Comparison of ENCODE assay signal across 19 cellular contexts in genomic region chr14:99250636-99251208, GRCh38. TPM values are rescaled to one million over a fixed set of nuclear protein-coding genes. Genes with fewer than 3 reads are reported as not detected.
A peak's percentile ranks its signal among the peaks of the same experiment; 100 is the strongest.
DNase-seq lines count a peak whose midpoint lies in the region; ATAC-seq and TF ChIP-seq lines count a peak whose summit lies in the region.
"Had no signal": no experiment of that assay in that cellular context is flagged by ENCODE, and none has a peak within 500 bp of the region (broad histone marks: within the 10 kb centered on the region; RNA-seq: fewer than 3 reads in every experiment).

No MANE protein-coding gene starts in this region.

- no peaks in the 10 kb centered on the region for H3K36me3 ChIP-seq in H7 (replicated peaks; ENCODE audit: control insufficient read depth, insufficient read depth, low read length)
- H3K36me3 ChIP-seq: right lobe of liver, thoracic aorta had no signal

- no peaks in the 10 kb centered on the region; the same call in 1 of the 2 replicates for H3K27me3 ChIP-seq in H7 (ENCODE audit: control insufficient read depth, insufficient read depth, low read length)

- no peak for DNase-seq in activated naive CD4-positive, alpha-beta T cell treated with anti-CD3 and anti-CD28 coated beads for 36 hours
- no peak for DNase-seq in activated naive CD4-positive, alpha-beta T cell (lab: John Stamatoyannopoulos, UW)
- DNase-seq in T-helper 17 cell (no peak), type B pancreatic cell (ENCODE audit: extremely low spot score, unreplicated experiment) (no peak), H7 (no peak)
- no peak for DNase-seq in central memory CD8-positive, alpha-beta T cell (ENCODE audit: low spot score in 2 of 2)
- DNase-seq: DMS53; GOT3; mesendoderm; naive B cell; NCI-H1694; right lobe of liver; stimulated activated CD4-positive, alpha-beta T cell treated with anti-CD3 and anti-CD28 coated beads, Interleukin-15, amount 100 ng/mL, for 24 hours had no signal

- CTCF ChIA-PET in activated naive CD4-positive, alpha-beta T cell treated with anti-CD3 and anti-CD28 coated beads for 36 hours (lab: Charles Lee) = interaction anchor here (0.5 to 1.5 kb wide), 5 partner anchors 9 to 1342 kb away, joined by 3 to 6 read pairs (median 4); partner anchors contain the start of gene BCL11B

- H3K27me3 Mint-ChIP-seq in activated naive CD4-positive, alpha-beta T cell treated with anti-CD3 and anti-CD28 coated beads for 36 hours (ENCODE audit: low read depth) = no peaks in the 10 kb centered on the region
- no peaks in the 10 kb centered on the region for H3K27me3 Mint-ChIP-seq in T-helper 17 cell
- no peaks in the 10 kb centered on the region for H3K27me3 Mint-ChIP-seq in central memory CD8-positive, alpha-beta T cell
- H3K27me3 Mint-ChIP-seq in type B pancreatic cell = peaks cover 16% of the 10 kb centered on the region
- peaks cover 70% of the 10 kb centered on the region for H3K27me3 Mint-ChIP-seq in stimulated activated memory B cell treated with anti-CD40 and anti-IgM and Interleukin-4, amounts not matched to agents 10 μg/mL and 1 μg/mL and 100 μg/mL, for 72 hours
- H3K27me3 Mint-ChIP-seq: brain had no signal

- H3K36me3 Mint-ChIP-seq in activated naive CD4-positive, alpha-beta T cell treated with anti-CD3 and anti-CD28 coated beads for 36 hours (ENCODE audit: low read depth) = peaks cover 60% of the 10 kb centered on the region
- H3K36me3 Mint-ChIP-seq in T-helper 17 cell (ENCODE audit: low read depth) (peaks cover 6% of the 10 kb centered on the region), type B pancreatic cell (peaks cover 3% of the 10 kb centered on the region)
- peaks cover 75% of the 10 kb centered on the region for H3K36me3 Mint-ChIP-seq in central memory CD8-positive, alpha-beta T cell (ENCODE audit: insufficient read depth)
- no peaks in the 10 kb centered on the region for H3K36me3 Mint-ChIP-seq in stimulated activated memory B cell treated with anti-CD40 and anti-IgM and Interleukin-4, amounts not matched to agents 10 μg/mL and 1 μg/mL and 100 μg/mL, for 72 hours
- H3K36me3 Mint-ChIP-seq: naive B cell had no signal

- ATAC-seq in T-helper 17 cell = peak; percentile 32
- ATAC-seq in central memory CD8-positive, alpha-beta T cell (replicated peaks; ENCODE audit: extremely low read depth, poor library complexity, severe bottlenecking) = no peak
- no peak for ATAC-seq in stimulated activated memory B cell treated with anti-CD40 and anti-IgM and Interleukin-4, amounts not matched to agents 10 μg/mL and 1 μg/mL and 100 μg/mL, for 72 hours
- ATAC-seq: GM12878, K562, right lobe of liver, Right ventricle myocardium inferior had no signal

- H3K27ac Mint-ChIP-seq in activated naive CD4-positive, alpha-beta T cell treated with anti-CD3 and anti-CD28 coated beads for 36 hours = peak overlapping the region; percentile 95
- H3K27ac Mint-ChIP-seq in T-helper 17 cell = peak overlapping the region; percentile 100
- H3K27ac Mint-ChIP-seq in central memory CD8-positive, alpha-beta T cell (ENCODE audit: low read depth) = peak overlapping the region; percentile 97
- H3K27ac Mint-ChIP-seq in type B pancreatic cell = peak overlapping the region; percentile 55
- H3K27ac Mint-ChIP-seq in stimulated activated memory B cell treated with anti-CD40 and anti-IgM and Interleukin-4, amounts not matched to agents 10 μg/mL and 1 μg/mL and 100 μg/mL, for 72 hours = no peak overlapping the region
- H3K27ac Mint-ChIP-seq: naive B cell had no signal

- TF ChIP-seq CTCF in type B pancreatic cell (conservative IDR thresholded peaks at IDR 0.05) = no peak

- no peaks in the 10 kb centered on the region for H3K9me3 ChIP-seq in T-helper 17 cell (ENCODE audit: control insufficient read depth, low read length, poor library complexity, severe bottlenecking)
- H3K9me3 ChIP-seq: right lobe of liver, thoracic aorta had no signal

- H3K9me3 Mint-ChIP-seq in activated naive CD4-positive, alpha-beta T cell treated with anti-CD3 and anti-CD28 coated beads for 36 hours = no peaks in the 10 kb centered on the region
- H3K9me3 Mint-ChIP-seq in central memory CD8-positive, alpha-beta T cell = no peaks in the 10 kb centered on the region
- H3K9me3 Mint-ChIP-seq in type B pancreatic cell = no peaks in the 10 kb centered on the region
- H3K9me3 Mint-ChIP-seq in stimulated activated memory B cell treated with anti-CD40 and anti-IgM and Interleukin-4, amounts not matched to agents 10 μg/mL and 1 μg/mL and 100 μg/mL, for 72 hours = no peaks in the 10 kb centered on the region
- H3K9me3 Mint-ChIP-seq: brain had no signal

- intact Hi-C loops in activated naive CD4-positive, alpha-beta T cell treated with anti-CD3 and anti-CD28 coated beads for 36 hours (cut with micrococcal nuclease) = no loop called here

- H3K4me3 ChIP-seq in H7 (ENCODE audit: insufficient read depth, low read depth, low read length) = no peak overlapping the region
- H3K4me3 ChIP-seq: GM12878, K562, right lobe of liver, thoracic aorta had no signal

- H3K4me1 Mint-ChIP-seq in activated naive CD4-positive, alpha-beta T cell treated with anti-CD3 and anti-CD28 coated beads for 36 hours (ENCODE audit: low read depth) = peaks cover 88% of the 10 kb centered on the region
- peaks cover 74% of the 10 kb centered on the region for H3K4me1 Mint-ChIP-seq in T-helper 17 cell
- H3K4me1 Mint-ChIP-seq in central memory CD8-positive, alpha-beta T cell = peaks cover 81% of the 10 kb centered on the region
- peaks cover 39% of the 10 kb centered on the region for H3K4me1 Mint-ChIP-seq in type B pancreatic cell (ENCODE audit: unreplicated experiment)
- H3K4me1 Mint-ChIP-seq in stimulated activated memory B cell treated with anti-CD40 and anti-IgM and Interleukin-4, amounts not matched to agents 10 μg/mL and 1 μg/mL and 100 μg/mL, for 72 hours = no peaks in the 10 kb centered on the region

- peak overlapping the region; percentile 73 for H3K4me3 Mint-ChIP-seq in activated naive CD4-positive, alpha-beta T cell treated with anti-CD3 and anti-CD28 coated beads for 36 hours
- H3K4me3 Mint-ChIP-seq in T-helper 17 cell = peak overlapping the region; percentile 87
- peak overlapping the region; percentile 84 for H3K4me3 Mint-ChIP-seq in central memory CD8-positive, alpha-beta T cell
- no peak overlapping the region for H3K4me3 Mint-ChIP-seq in type B pancreatic cell
- no peak overlapping the region for H3K4me3 Mint-ChIP-seq in stimulated activated memory B cell treated with anti-CD40 and anti-IgM and Interleukin-4, amounts not matched to agents 10 μg/mL and 1 μg/mL and 100 μg/mL, for 72 hours
- H3K4me3 Mint-ChIP-seq: brain, naive B cell had no signal

RNA-seq across cellular contexts. Expression of gene BCL11B, which starts 21.3 kb away (rescaled TPM):
- 10 to 100 TPM; 71.7 to 71.9 TPM for total RNA-seq in activated naive CD4-positive, alpha-beta T cell treated with anti-CD3 and anti-CD28 coated beads for 36 hours
- 100 to 1,000 TPM; 167 to 174 TPM for total RNA-seq in T-helper 17 cell
- total RNA-seq in type B pancreatic cell (ENCODE audit: low replicate concordance) = 11.4 and 32.0 TPM in 2 replicates
- 5.7 and 6.1 TPM in 2 replicates for total RNA-seq in H7 (2014; rRNA removed; shearing (Covaris generic))

Comparison
In these comparisons a context has a peak if more than half of its experiments do, and no peak if none do; other contexts are left out.
1. H3K4me3 Mint-ChIP-seq: peak in activated naive CD4-positive, alpha-beta T cell treated with anti-CD3 and anti-CD28 coated beads for 36 hours (single experiment), T-helper 17 cell (single experiment) and central memory CD8-positive, alpha-beta T cell (single experiment); none in type B pancreatic cell (single experiment) and stimulated activated memory B cell treated with anti-CD40 and anti-IgM and Interleukin-4, amounts not matched to agents 10 μg/mL and 1 μg/mL and 100 μg/mL, for 72 hours (single experiment).